11 cellular contexts compared by ENCODE assay signal in the genomic region with DNA sequence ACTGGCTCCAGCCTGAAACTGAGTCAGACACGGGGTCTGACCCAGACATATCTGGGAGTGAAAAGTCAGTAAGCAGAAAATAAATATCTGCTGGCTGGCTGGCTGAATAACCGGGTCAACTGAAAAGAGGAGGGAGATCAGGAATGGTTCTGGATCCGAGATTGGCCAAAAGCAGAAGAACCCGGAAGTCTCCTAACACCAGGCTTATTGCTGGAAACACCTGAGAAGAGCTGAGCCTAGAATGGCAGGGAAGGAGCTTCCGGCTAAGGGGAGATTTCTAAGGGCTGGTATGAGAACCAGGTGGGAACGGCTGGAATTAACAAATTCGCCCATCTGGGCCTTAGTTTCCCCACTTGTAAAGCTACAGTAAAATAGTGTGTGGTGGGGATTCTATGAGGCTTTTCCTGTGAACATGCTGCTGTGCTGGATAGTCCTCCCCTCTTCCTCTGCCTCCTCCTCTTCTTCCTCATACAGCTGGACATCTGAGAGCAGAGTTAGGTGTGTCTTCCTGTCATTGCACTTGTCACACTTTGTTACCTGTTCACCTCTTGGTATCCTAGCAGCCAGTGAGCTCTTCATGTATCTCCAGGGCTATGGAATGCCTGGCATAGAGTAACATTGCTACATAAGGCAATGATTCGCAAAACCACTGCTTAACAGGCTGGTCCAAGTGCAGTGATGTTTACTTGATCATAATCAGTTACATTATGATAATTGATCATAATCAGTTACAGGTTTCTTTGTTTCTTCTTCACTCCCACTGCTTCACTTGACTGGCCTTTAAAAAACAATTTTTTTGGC. TPM values are rescaled to one million over a fixed set of nuclear protein-coding genes. Genes with fewer than 3 reads are reported as not detected.
DNase-seq lines count a peak whose midpoint lies in the region; ATAC-seq and TF ChIP-seq lines count a peak whose summit lies in the region.
"Had no signal": no experiment of that assay in that cellular context is flagged by ENCODE, and none has a peak within 500 bp of the region (broad histone marks: within the 10 kb centered on the region; RNA-seq: fewer than 3 reads in every experiment).

No MANE protein-coding gene starts in this region.

- H3K4me3 Mint-ChIP-seq in neural crest cell = peak overlapping the region; percentile 83

- intact Hi-C loops in left lung (cut with DNase I) = no loop called here

- H3K27ac Mint-ChIP-seq in neural crest cell (ENCODE audit: unreplicated experiment) = no peak overlapping the region

- no peak for ATAC-seq in left lung

- H3K4me1 ChIP-seq in left lung = peaks cover 0 to 53% of the 10 kb centered on the region in 2 donors

- H3K4me3 ChIP-seq in coronary artery = peak overlapping the region; percentile 21
- H3K4me3 ChIP-seq in left lung = no peak overlapping the region

- H3K27me3 Mint-ChIP-seq in neural crest cell (ENCODE audit: low read depth) = peaks cover 63% of the 10 kb centered on the region

- H3K9me3 ChIP-seq in left lung = no peaks in the 10 kb centered on the region

- peaks cover 0 to 15% of the 10 kb centered on the region in 2 donors for H3K36me3 ChIP-seq in left lung

- DNase-seq in NCI-H526 (lab: John Stamatoyannopoulos, UW) (peak; percentile 45 to 56), NCI-H526 treated with DMSO at 0.1 percent for 48 hours (lab: John Stamatoyannopoulos, UW) (no peak), NCI-H2029 (lab: John Stamatoyannopoulos, UW) (peak; percentile 70), coronary artery (ENCODE audit: low spot score) (no peak), neural crest cell (ENCODE audit: low read depth, low spot score) (no peak), KBM-7 (no peak), left lung (no peak), SW480 (ENCODE audit: low spot score) (no peak)
- DNase-seq: activated effector memory CD4-positive, alpha-beta T cell treated with Interleukin-2 at 50 U/mL for 16 hours; dermis blood vessel endothelial cell; posterior cingulate gyrus had no signal

- no peaks in the 10 kb centered on the region for H3K9me3 Mint-ChIP-seq in neural crest cell

- H3K4me1 Mint-ChIP-seq in neural crest cell = peaks cover 47% of the 10 kb centered on the region

- in situ Hi-C loops in KBM-7 (cut with MboI; ENCODE audit: low pct_unique_long_range_greater_than_20kb, low sequenced_read_pairs) = no loop called here

- H3K27me3 ChIP-seq in left lung = peaks cover 47 to 53% of the 10 kb centered on the region in 2 donors

- H3K36me3 Mint-ChIP-seq in neural crest cell (ENCODE audit: low read depth) = peaks cover 10% of the 10 kb centered on the region

- TF ChIP-seq CTCF in coronary artery (IDR thresholded peaks at IDR 0.05) (no peak), neural crest cell (conservative IDR thresholded peaks at IDR 0.05) (no peak), left lung (IDR thresholded peaks at IDR 0.05) (no peak)

- no peak overlapping the region for H3K27ac ChIP-seq in coronary artery
- no peak overlapping the region for H3K27ac ChIP-seq in left lung

RNA-seq across cellular contexts. Expression of a gene that starts 2.0 kb away (rescaled TPM):
- 225 and 230 TPM in 2 replicates for total RNA-seq in neural crest cell
- total RNA-seq in left lung = 100 to 1,000 TPM in 1 of 2 donors, 10 to 100 TPM in 1; 64.7 to 116 TPM

RNA-seq across cellular contexts. Expression of a gene that starts 10.9 kb away (rescaled TPM):
- total RNA-seq in neural crest cell (0.71 and 0.91 TPM in 2 replicates), left lung (1 to 10 TPM in 1 of 2 donors, under 1 TPM in 1; 0.93 to 1.0 TPM)

RNA-seq across cellular contexts. Expression of a gene that starts 23.5 kb away (rescaled TPM):
- 3.8 and 4.1 TPM in 2 replicates for total RNA-seq in neural crest cell
- 1 to 10 TPM; 3.4 to 5.0 TPM for total RNA-seq in left lung
- total RNA-seq: dermis blood vessel endothelial cell had no signal

Comparison
In these comparisons a context has a peak if more than half of its experiments do, and no peak if none do; other contexts are left out.
1. DNase-seq: peak in NCI-H526 (2 of 2) and NCI-H2029 (single experiment); none in NCI-H526 treated with DMSO at 0.1 percent for 48 hours (single experiment), coronary artery (single experiment), neural crest cell (single experiment), KBM-7 (single experiment), left lung (0 of 2) and SW480 (single experiment).